In the genomic region with DNA sequence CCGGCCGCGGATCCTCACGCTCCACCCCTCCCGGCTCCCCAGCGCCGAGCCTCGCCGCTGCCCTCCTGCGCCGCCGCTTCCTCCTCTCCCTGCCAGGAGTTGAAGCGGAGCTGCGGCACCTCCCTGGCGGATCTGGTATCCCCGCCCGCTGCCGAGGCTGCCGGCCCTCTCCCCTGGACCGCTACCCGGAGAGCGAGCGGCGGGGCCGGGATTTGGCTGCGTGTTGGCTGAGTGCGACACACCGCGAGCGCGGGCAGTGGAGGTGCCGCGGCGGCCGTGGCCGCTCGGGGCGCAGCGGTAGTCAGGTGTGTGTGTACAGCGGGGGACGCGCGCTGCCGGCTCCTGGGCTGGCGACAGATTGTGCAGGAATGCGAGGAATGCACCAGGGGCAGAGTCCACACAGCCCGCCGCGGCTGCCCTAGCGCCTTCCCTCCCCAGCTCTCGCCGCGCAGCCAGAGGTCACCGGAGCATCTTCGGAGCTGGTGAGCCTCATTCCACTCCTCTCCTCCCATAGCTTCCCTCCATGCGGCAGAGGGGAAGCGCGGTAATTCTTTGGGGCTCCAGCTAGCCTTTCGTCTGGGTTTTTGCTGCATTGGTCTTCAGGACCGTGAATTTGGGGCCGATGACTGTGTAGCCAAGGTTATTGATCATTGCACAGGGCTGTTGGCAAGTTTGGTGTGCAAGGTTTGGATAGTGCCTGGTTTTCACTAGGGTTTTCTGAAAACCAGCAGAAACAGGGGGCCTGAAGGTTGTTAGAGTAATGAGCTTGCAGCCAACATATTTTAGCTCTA, we compare ENCODE assay signal across 2 cellular contexts.
TF ChIP-seq lines count a peak whose summit lies in the region.

No MANE protein-coding gene starts in this region.

TF ChIP-seq in WTC11, 78 proteins besides CTCF, POLR2A, EP300 and RAD21 (continued from another document and continues in another):
- TF ChIP-seq, protein P1, sequence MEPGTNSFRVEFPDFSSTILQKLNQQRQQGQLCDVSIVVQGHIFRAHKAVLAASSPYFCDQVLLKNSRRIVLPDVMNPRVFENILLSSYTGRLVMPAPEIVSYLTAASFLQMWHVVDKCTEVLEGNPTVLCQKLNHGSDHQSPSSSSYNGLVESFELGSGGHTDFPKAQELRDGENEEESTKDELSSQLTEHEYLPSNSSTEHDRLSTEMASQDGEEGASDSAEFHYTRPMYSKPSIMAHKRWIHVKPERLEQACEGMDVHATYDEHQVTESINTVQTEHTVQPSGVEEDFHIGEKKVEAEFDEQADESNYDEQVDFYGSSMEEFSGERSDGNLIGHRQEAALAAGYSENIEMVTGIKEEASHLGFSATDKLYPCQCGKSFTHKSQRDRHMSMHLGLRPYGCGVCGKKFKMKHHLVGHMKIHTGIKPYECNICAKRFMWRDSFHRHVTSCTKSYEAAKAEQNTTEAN (CRISPR knock-in tag; IDR thresholded peaks at IDR 0.05), result peak; percentile 90
- TF ChIP-seq, protein P2, sequence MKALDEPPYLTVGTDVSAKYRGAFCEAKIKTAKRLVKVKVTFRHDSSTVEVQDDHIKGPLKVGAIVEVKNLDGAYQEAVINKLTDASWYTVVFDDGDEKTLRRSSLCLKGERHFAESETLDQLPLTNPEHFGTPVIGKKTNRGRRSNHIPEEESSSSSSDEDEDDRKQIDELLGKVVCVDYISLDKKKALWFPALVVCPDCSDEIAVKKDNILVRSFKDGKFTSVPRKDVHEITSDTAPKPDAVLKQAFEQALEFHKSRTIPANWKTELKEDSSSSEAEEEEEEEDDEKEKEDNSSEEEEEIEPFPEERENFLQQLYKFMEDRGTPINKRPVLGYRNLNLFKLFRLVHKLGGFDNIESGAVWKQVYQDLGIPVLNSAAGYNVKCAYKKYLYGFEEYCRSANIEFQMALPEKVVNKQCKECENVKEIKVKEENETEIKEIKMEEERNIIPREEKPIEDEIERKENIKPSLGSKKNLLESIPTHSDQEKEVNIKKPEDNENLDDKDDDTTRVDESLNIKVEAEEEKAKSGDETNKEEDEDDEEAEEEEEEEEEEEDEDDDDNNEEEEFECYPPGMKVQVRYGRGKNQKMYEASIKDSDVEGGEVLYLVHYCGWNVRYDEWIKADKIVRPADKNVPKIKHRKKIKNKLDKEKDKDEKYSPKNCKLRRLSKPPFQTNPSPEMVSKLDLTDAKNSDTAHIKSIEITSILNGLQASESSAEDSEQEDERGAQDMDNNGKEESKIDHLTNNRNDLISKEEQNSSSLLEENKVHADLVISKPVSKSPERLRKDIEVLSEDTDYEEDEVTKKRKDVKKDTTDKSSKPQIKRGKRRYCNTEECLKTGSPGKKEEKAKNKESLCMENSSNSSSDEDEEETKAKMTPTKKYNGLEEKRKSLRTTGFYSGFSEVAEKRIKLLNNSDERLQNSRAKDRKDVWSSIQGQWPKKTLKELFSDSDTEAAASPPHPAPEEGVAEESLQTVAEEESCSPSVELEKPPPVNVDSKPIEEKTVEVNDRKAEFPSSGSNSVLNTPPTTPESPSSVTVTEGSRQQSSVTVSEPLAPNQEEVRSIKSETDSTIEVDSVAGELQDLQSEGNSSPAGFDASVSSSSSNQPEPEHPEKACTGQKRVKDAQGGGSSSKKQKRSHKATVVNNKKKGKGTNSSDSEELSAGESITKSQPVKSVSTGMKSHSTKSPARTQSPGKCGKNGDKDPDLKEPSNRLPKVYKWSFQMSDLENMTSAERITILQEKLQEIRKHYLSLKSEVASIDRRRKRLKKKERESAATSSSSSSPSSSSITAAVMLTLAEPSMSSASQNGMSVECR (CRISPR knock-in tag; IDR thresholded peaks at IDR 0.05; ENCODE audit: borderline replicate concordance), result 0 out of 2 replicates have a peak, but pooled peaks have one; percentile 77
- TF ChIP-seq CREM (CRISPR knock-in tag; IDR thresholded peaks at IDR 0.05) (peak; percentile 45), E2F5 (CRISPR knock-in tag; IDR thresholded peaks at IDR 0.05) (peak; percentile 73; the same call in 1 of the 2 replicates), NFE2L1 (CRISPR knock-in tag; IDR thresholded peaks at IDR 0.05) (0 out of 2 replicates have a peak, but pooled peaks have one; percentile 44), GABPB1 (CRISPR knock-in tag; IDR thresholded peaks at IDR 0.05) (peak; percentile 83), MYBL2 (CRISPR knock-in tag; IDR thresholded peaks at IDR 0.05) (peak; percentile 67; the same call in 1 of the 2 replicates), OVOL2 (CRISPR knock-in tag; IDR thresholded peaks at IDR 0.05; ENCODE audit: borderline replicate concordance) (no peak), CREB1 (CRISPR knock-in tag; IDR thresholded peaks at IDR 0.05) (peak; percentile 73; the same call in 1 of the 2 replicates), ZNF317 (CRISPR knock-in tag; IDR thresholded peaks at IDR 0.05; ENCODE audit: borderline replicate concordance, low read depth) (0 out of 2 replicates have a peak, but pooled peaks have one; percentile 59), HMGXB4 (CRISPR knock-in tag; IDR thresholded peaks at IDR 0.05) (peak; percentile 99), ZNF416 (CRISPR knock-in tag; IDR thresholded peaks at IDR 0.05) (0 out of 2 replicates have a peak, but pooled peaks have one; percentile 34), FOXK1 (CRISPR knock-in tag; IDR thresholded peaks at IDR 0.05) (peak; percentile 88), PRRX2 (CRISPR knock-in tag; IDR thresholded peaks at IDR 0.05) (0 out of 2 replicates have a peak, but pooled peaks have one; percentile 16), ZNF423 (CRISPR knock-in tag; IDR thresholded peaks at IDR 0.05) (peak; percentile 93), SMAD3 (CRISPR knock-in tag; IDR thresholded peaks at IDR 0.05; ENCODE audit: borderline replicate concordance) (0 out of 2 replicates have a peak, but pooled peaks have one; percentile 19), ZNF671 (CRISPR knock-in tag; IDR thresholded peaks at IDR 0.05) (no peak), ESRRA (CRISPR knock-in tag; IDR thresholded peaks at IDR 0.05; ENCODE audit: borderline replicate concordance) (no peak)
- TF ChIP-seq, protein P3, sequence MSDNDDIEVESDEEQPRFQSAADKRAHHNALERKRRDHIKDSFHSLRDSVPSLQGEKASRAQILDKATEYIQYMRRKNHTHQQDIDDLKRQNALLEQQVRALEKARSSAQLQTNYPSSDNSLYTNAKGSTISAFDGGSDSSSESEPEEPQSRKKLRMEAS (CRISPR knock-in tag; IDR thresholded peaks at IDR 0.05), result peak; percentile 78

TF ChIP-seq in liver, 16 proteins besides CTCF, POLR2A, EP300 and RAD21 (continued from another document):
- TF ChIP-seq REST (IDR thresholded peaks at IDR 0.05) (peak; percentile 32), EGR1 (IDR thresholded peaks at IDR 0.05; ENCODE audit: low read depth in 2 of 2) (no peak), FOXA2 (IDR thresholded peaks at IDR 0.05) (peak; percentile 46), HNF4G (IDR thresholded peaks at IDR 0.05) (peak; percentile 90), FOXA1 (IDR thresholded peaks at IDR 0.05) (peak; percentile 21)
- TF ChIP-seq, protein P3 (IDR thresholded peaks at IDR 0.05), result peak; percentile 49
